ENCODE assay signal across 22 cellular contexts in the genomic region with DNA sequence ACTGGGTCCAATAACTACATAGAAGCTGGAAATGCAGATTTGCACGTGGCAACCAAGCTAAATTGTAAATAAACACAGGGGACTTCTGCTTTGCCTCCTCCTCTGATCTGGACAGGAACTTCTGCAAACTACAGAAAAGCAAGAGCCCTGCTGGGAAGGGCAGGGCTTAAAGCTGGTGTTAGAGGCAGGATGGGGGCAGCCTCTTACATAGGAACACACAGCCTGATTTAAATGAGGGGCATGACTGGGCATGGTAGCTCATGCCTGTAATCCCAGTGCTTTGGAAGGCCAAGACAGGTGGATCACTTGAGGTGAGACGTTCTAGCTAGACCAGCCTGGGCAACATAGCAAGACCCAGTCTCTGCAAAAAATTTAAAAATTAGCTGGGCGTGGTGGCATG. TPM values are rescaled to one million over a fixed set of nuclear protein-coding genes. Genes with fewer than 3 reads are reported as not detected.
DNase-seq lines count a peak whose midpoint lies in the region; ATAC-seq and TF ChIP-seq lines count a peak whose summit lies in the region.
"Had no signal": no experiment of that assay in that cellular context is flagged by ENCODE, and none has a peak within 500 bp of the region (broad histone marks: within the 10 kb centered on the region; RNA-seq: fewer than 3 reads in every experiment).

No MANE protein-coding gene starts in this region.

- no peaks in the 10 kb centered on the region for H3K9me2 ChIP-seq in MM.1S (replicated peaks; ENCODE audit: insufficient read depth, low read length)
- H3K9me2 ChIP-seq: SK-N-SH had no signal

- no peaks in the 10 kb centered on the region for H4K20me1 ChIP-seq in MM.1S (ENCODE audit: insufficient read depth, low read length)

- H3K4me1 Mint-ChIP-seq in WTC11: peaks cover 21% of the 10 kb centered on the region
- peaks cover 6 to 17% (median 9%) of the 10 kb centered on the region in 7 donors for H3K4me1 Mint-ChIP-seq in naive thymus-derived CD4-positive, alpha-beta T cell

- H3K9me3 Mint-ChIP-seq in WTC11: no peaks in the 10 kb centered on the region
- H3K9me3 Mint-ChIP-seq in naive thymus-derived CD4-positive, alpha-beta T cell: peaks cover 0 to 2% (median 0%) of the 10 kb centered on the region in 11 donors
- H3K9me3 Mint-ChIP-seq: CD8-positive, alpha-beta memory T cell; effector memory CD8-positive, alpha-beta T cell; stimulated activated naive CD8-positive, alpha-beta T cell treated with anti-CD3 and anti-CD28 coated beads, Interleukin-15, Interleukin-2, amounts not matched to agents 100 ng/mL and 50 ng/mL, for 24 hours had no signal

- H3K4me3 Mint-ChIP-seq in WTC11: no peak overlapping the region
- H3K4me3 Mint-ChIP-seq in naive thymus-derived CD4-positive, alpha-beta T cell: no peak overlapping the region
- H3K4me3 Mint-ChIP-seq: activated naive CD8-positive, alpha-beta T cell; CD8-positive, alpha-beta memory T cell; effector memory CD8-positive, alpha-beta T cell; stimulated activated naive CD8-positive, alpha-beta T cell treated with anti-CD3 and anti-CD28 coated beads, Interleukin-15, Interleukin-2, amounts not matched to agents 100 ng/mL and 50 ng/mL, for 24 hours had no signal

- no peak overlapping the region for H2AFZ ChIP-seq in MM.1S (ENCODE audit: low read length)

- no peak for ATAC-seq in WTC11
- ATAC-seq in naive thymus-derived CD4-positive, alpha-beta T cell: peak; percentile 21
- no peak for ATAC-seq in GM18867 (IDR thresholded peaks at IDR 0.05; ENCODE audit: unreplicated experiment)
- ATAC-seq: effector memory CD8-positive, alpha-beta T cell; left lung; mucosa of descending colon had no signal

- no peak for TF ChIP-seq CTCF in GM12865 (IDR thresholded peaks at IDR 0.05; ENCODE audit: insufficient read depth, low read depth, low read length, missing control alignments)
- no peak for TF ChIP-seq CTCF in WTC11 (IDR thresholded peaks at IDR 0.05)
- TF ChIP-seq CTCF in MM.1S (IDR thresholded peaks at IDR 0.05; ENCODE audit: low read length): no peak

- H3F3A ChIP-seq in MM.1S (ENCODE audit: insufficient read depth, low read length): peaks cover 9% of the 10 kb centered on the region; the same call in 1 of the 2 replicates

- no peaks in the 10 kb centered on the region for H3K79me2 ChIP-seq in MM.1S (ENCODE audit: low read length)

- TF ChIP-seq POLR2A in erythroblast (IDR thresholded peaks at IDR 0.05; ENCODE audit: low read length): no peak

- H3K27ac Mint-ChIP-seq in WTC11: no peak overlapping the region
- no peak overlapping the region for H3K27ac Mint-ChIP-seq in naive thymus-derived CD4-positive, alpha-beta T cell
- H3K27ac Mint-ChIP-seq: activated naive CD8-positive, alpha-beta T cell; effector memory CD8-positive, alpha-beta T cell; stimulated activated naive CD8-positive, alpha-beta T cell treated with anti-CD3 and anti-CD28 coated beads, Interleukin-15, Interleukin-2, amounts not matched to agents 100 ng/mL and 50 ng/mL, for 24 hours had no signal

- H3K9ac ChIP-seq in MM.1S (ENCODE audit: low read length): no peak overlapping the region
- H3K9ac ChIP-seq: SK-N-SH had no signal

- H3K27me3 ChIP-seq in naive thymus-derived CD4-positive, alpha-beta T cell (ENCODE audit: control insufficient read depth in 2 of 2, insufficient read depth in 2 of 2, low read length in 2 of 2): no peaks in the 10 kb centered on the region
- H3K27me3 ChIP-seq in MM.1S (replicated peaks; ENCODE audit: insufficient read depth, low read length): no peaks in the 10 kb centered on the region
- H3K27me3 ChIP-seq: left lung, transverse colon had no signal

- peaks cover 4 to 9% of the 10 kb centered on the region in 2 donors for H3K4me1 ChIP-seq in naive thymus-derived CD4-positive, alpha-beta T cell (ENCODE audit: control insufficient read depth in 2 of 2, insufficient read depth in 2 of 2, low read length in 2 of 2)
- peaks cover 18% of the 10 kb centered on the region for H3K4me1 ChIP-seq in MM.1S (ENCODE audit: low read length)
- H3K4me1 ChIP-seq: left lung had no signal

- DNase-seq in GM12865 (ENCODE audit: low read depth): peak; percentile 18
- DNase-seq in NAMALWA (ENCODE audit: low spot score): peak; percentile 31
- no peak for DNase-seq in WTC11 (ENCODE audit: low spot score)
- no peak for DNase-seq in naive thymus-derived CD4-positive, alpha-beta T cell
- no peak for DNase-seq in NCI-H526 treated with DMSO at 0.1 percent for 48 hours (lab: John Stamatoyannopoulos, UW)
- no peak for DNase-seq in MM.1S
- DNase-seq in erythroblast (lab: John Stamatoyannopoulos, UW): no peak
- DNase-seq: CD8-positive, alpha-beta memory T cell; effector memory CD8-positive, alpha-beta T cell; head of caudate nucleus; left lung; mucosa of descending colon; NCI-H146; NCI-H2171 treated with DMSO at 0.1 percent for 48 hours; NCI-H748 treated with DMSO at 0.1 percent for 48 hours; SK-N-SH; stimulated activated CD4-positive, alpha-beta T cell treated with anti-CD3 and anti-CD28 coated beads, Interleukin-4, amount 100 ng/mL, for 1 hour; transverse colon had no signal

- no peaks in the 10 kb centered on the region for H3K36me3 Mint-ChIP-seq in WTC11
- H3K36me3 Mint-ChIP-seq in naive thymus-derived CD4-positive, alpha-beta T cell: peaks cover 0 to 4% (median 0%) of the 10 kb centered on the region in 5 donors
- H3K36me3 Mint-ChIP-seq: activated naive CD8-positive, alpha-beta T cell had no signal

- H3K4me3 ChIP-seq in GM12865 (ENCODE audit: low read depth, low read length) (no peak overlapping the region), MM.1S (ENCODE audit: low read length) (no peak overlapping the region)
- H3K4me3 ChIP-seq in naive thymus-derived CD4-positive, alpha-beta T cell (ENCODE audit: low read length): no peak overlapping the region
- H3K4me3 ChIP-seq: left lung, mucosa of descending colon, smooth muscle cell, transverse colon had no signal

- no peak overlapping the region for H3K4me2 ChIP-seq in MM.1S (ENCODE audit: low read depth, low read length)
- H3K4me2 ChIP-seq: SK-N-SH, smooth muscle cell had no signal

- intact Hi-C loops in naive thymus-derived CD4-positive, alpha-beta T cell (cut with micrococcal nuclease): no loop called here

- CTCF ChIA-PET in WTC11 (lab: Charles Lee): interaction anchor here (1.1 to 7.8 kb wide), 5 partner anchors 11 to 108 kb away, joined by 3 to 60 read pairs (median 5); partner anchors contain the start of gene GALNT16
- CTCF ChIA-PET in naive thymus-derived CD4-positive, alpha-beta T cell (lab: Charles Lee): no interaction called here

- H3K36me3 ChIP-seq in naive thymus-derived CD4-positive, alpha-beta T cell (ENCODE audit: control insufficient read depth in 2 of 3, insufficient read depth in 3 of 3, low read length in 3 of 3): no peaks in the 10 kb centered on the region
- H3K36me3 ChIP-seq in MM.1S (replicated peaks; ENCODE audit: insufficient read depth, low read length): no peaks in the 10 kb centered on the region
- H3K36me3 ChIP-seq: left lung, transverse colon had no signal

- POLR2A ChIA-PET in WTC11 (lab: Charles Lee): no interaction called here
- POLR2A ChIA-PET in naive thymus-derived CD4-positive, alpha-beta T cell (lab: Charles Lee): no interaction called here

- H3K9me3 ChIP-seq in naive thymus-derived CD4-positive, alpha-beta T cell (ENCODE audit: control insufficient read depth in 2 of 3, low read length in 3 of 3): no peaks in the 10 kb centered on the region
- H3K9me3 ChIP-seq in MM.1S (replicated peaks; ENCODE audit: insufficient read depth, low read length): no peaks in the 10 kb centered on the region
- H3K9me3 ChIP-seq: left lung, mucosa of descending colon, SK-N-SH, transverse colon had no signal

- no peaks in the 10 kb centered on the region; the same call in 1 of the 2 replicates for H3K27me3 Mint-ChIP-seq in WTC11 (ENCODE audit: low read depth)
- peaks cover 0 to 19% (median 0%) of the 10 kb centered on the region in 5 donors for H3K27me3 Mint-ChIP-seq in naive thymus-derived CD4-positive, alpha-beta T cell

- no peak overlapping the region for H3K27ac ChIP-seq in naive thymus-derived CD4-positive, alpha-beta T cell (ENCODE audit: low read depth, low read length)
- no peak overlapping the region for H3K27ac ChIP-seq in MM.1S (ENCODE audit: low read length)
- H3K27ac ChIP-seq: left lung, transverse colon had no signal

TF ChIP-seq in WTC11, 78 proteins besides CTCF, POLR2A, EP300 and RAD21 (continues in another document):
- TF ChIP-seq, protein P1, sequence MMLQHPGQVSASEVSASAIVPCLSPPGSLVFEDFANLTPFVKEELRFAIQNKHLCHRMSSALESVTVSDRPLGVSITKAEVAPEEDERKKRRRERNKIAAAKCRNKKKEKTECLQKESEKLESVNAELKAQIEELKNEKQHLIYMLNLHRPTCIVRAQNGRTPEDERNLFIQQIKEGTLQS (CRISPR knock-in tag; conservative IDR thresholded peaks at IDR 0.05): no peak
- TF ChIP-seq ZNF671 (CRISPR knock-in tag; IDR thresholded peaks at IDR 0.05): no peak

RNA-seq across cellular contexts. Expression of gene ERH, which starts 46.7 kb away (rescaled TPM):
- 320 to 363 TPM (median 356 TPM) in 3 replicates for total RNA-seq in WTC11 (2021)
- 100 to 1,000 TPM in 2 of 5 experiments, 10 to 100 TPM in 3; 85.1 to 330 (median 96.3) TPM for total RNA-seq in naive thymus-derived CD4-positive, alpha-beta T cell
- polyA plus RNA-seq in naive thymus-derived CD4-positive, alpha-beta T cell: 10 to 100 TPM; 26.4 to 67.9 TPM

RNA-seq across cellular contexts. Expression of gene SLC39A9, which starts 47.1 kb away (rescaled TPM):
- 39.2 to 44.1 TPM (median 42.6 TPM) in 3 replicates for total RNA-seq in WTC11 (2021)
- total RNA-seq in naive thymus-derived CD4-positive, alpha-beta T cell: 10 to 100 TPM; 27.2 to 50.3 (median 35.3) TPM
- polyA plus RNA-seq in naive thymus-derived CD4-positive, alpha-beta T cell: 10 to 100 TPM; 12.3 to 22.7 TPM

Comparison
In these comparisons a context has a peak if more than half of its experiments do, and no peak if none do; other contexts are left out.
1. DNase-seq: peak in GM12865 (single experiment) and NAMALWA (single experiment); none in WTC11 (single experiment), naive thymus-derived CD4-positive, alpha-beta T cell (0 of 9), NCI-H526 treated with DMSO at 0.1 percent for 48 hours (single experiment), MM.1S (single experiment) and erythroblast (0 of 2).